Comparison of ENCODE assay signal across 12 cellular contexts in the genomic region with DNA sequence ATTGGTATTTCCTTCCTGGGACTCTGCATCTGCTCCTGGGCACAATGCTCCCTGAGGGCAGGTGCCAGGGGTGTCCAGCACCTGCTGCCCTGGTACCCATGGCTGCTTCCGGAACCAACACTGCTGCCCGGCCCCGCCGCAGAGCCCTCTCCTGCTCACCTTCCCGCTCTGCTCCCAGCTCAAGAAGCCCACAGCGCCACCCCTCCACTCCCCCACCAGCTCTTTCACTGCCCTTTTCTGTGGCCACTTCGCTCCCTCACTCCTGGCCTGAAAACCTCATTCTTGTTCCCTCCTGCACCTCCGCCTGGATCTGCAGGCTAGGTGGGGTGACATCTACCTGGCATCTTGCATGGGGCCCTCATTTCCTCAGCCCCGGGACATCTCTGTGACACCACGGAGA. TPM values are rescaled to one million over a fixed set of nuclear protein-coding genes. Genes with fewer than 3 reads are reported as not detected.
DNase-seq lines count a peak whose midpoint lies in the region; ATAC-seq and TF ChIP-seq lines count a peak whose summit lies in the region.
"Had no signal": no experiment of that assay in that cellular context is flagged by ENCODE, and none has a peak within 500 bp of the region (broad histone marks: within the 10 kb centered on the region; RNA-seq: fewer than 3 reads in every experiment).

No MANE protein-coding gene starts in this region.

- no peaks in the 10 kb centered on the region for H3K27me3 Mint-ChIP-seq in activated CD4-positive, alpha-beta T cell treated with anti-CD3 and anti-CD28 coated beads, Interleukin-2, amount 10 ng/mL, durations not matched to agents 7 days and 5 days
- no peaks in the 10 kb centered on the region for H3K27me3 Mint-ChIP-seq in progenitor cell of endocrine pancreas

- H3K27ac ChIP-seq in OCI-LY3 (ENCODE audit: low read length): peak overlapping the region; percentile 89
- H3K27ac ChIP-seq in gastroesophageal sphincter: peak overlapping the region in 3 of 4 donors; percentile 38 to 64 (median 62)
- H3K27ac ChIP-seq: SJCRH30, thyroid gland had no signal

- CTCF ChIA-PET in activated CD4-positive, alpha-beta T cell treated with anti-CD3 and anti-CD28 coated beads, Interleukin-2, amount 10 ng/mL, durations not matched to agents 7 days and 5 days (lab: Charles Lee): interaction anchor here (1.0 to 1.3 kb wide), 2 partner anchors 27 to 30 kb away, joined by 3 read pairs; no protein-coding TSS in a partner anchor

- no peak for ATAC-seq in gastroesophageal sphincter
- ATAC-seq in HG02938 (IDR thresholded peaks at IDR 0.05; ENCODE audit: unreplicated experiment): no peak
- no peak for ATAC-seq in GM19328 (IDR thresholded peaks at IDR 0.05; ENCODE audit: unreplicated experiment)

- H3K9me3 Mint-ChIP-seq in activated CD4-positive, alpha-beta T cell treated with anti-CD3 and anti-CD28 coated beads, Interleukin-2, amount 10 ng/mL, durations not matched to agents 7 days and 5 days: no peaks in the 10 kb centered on the region
- H3K9me3 Mint-ChIP-seq in progenitor cell of endocrine pancreas (ENCODE audit: low read depth): no peaks in the 10 kb centered on the region

- H3K4me3 ChIP-seq in OCI-LY3 (ENCODE audit: low read length) (no peak overlapping the region), gastroesophageal sphincter (no peak overlapping the region)
- H3K4me3 ChIP-seq: SJCRH30, thyroid gland had no signal

- H3K79me2 ChIP-seq in OCI-LY3 (ENCODE audit: low read length): peaks cover 100% of the 10 kb centered on the region

- H3K36me3 Mint-ChIP-seq in activated CD4-positive, alpha-beta T cell treated with anti-CD3 and anti-CD28 coated beads, Interleukin-2, amount 10 ng/mL, durations not matched to agents 7 days and 5 days (ENCODE audit: low read depth): peaks cover 14% of the 10 kb centered on the region
- H3K36me3 Mint-ChIP-seq in progenitor cell of endocrine pancreas (ENCODE audit: insufficient read depth): no peaks in the 10 kb centered on the region

- no peak for DNase-seq in activated CD4-positive, alpha-beta T cell treated with anti-CD3 and anti-CD28 coated beads, Interleukin-2, amount 10 ng/mL, durations not matched to agents 7 days and 5 days
- DNase-seq in activated CD4-positive, alpha-beta T cell treated with anti-CD3 and anti-CD28 coated beads, Interleukin-2, amount 50 U/mL, for 1 hour: no peak
- DNase-seq in progenitor cell of endocrine pancreas (ENCODE audit: low spot score, unreplicated experiment): no peak
- DNase-seq in NCI-H1694 (lab: John Stamatoyannopoulos, UW): no peak
- DNase-seq: activated CD4-positive, CD25-positive, alpha-beta regulatory T cell; activated T-cell treated with anti-CD3 and anti-CD28 coated beads, Interleukin-2, amount 50 U/mL, for 48 hours; SJCRH30 had no signal

- H3K4me3 Mint-ChIP-seq in activated CD4-positive, alpha-beta T cell treated with anti-CD3 and anti-CD28 coated beads, Interleukin-2, amount 10 ng/mL, durations not matched to agents 7 days and 5 days: no peak overlapping the region
- no peak overlapping the region for H3K4me3 Mint-ChIP-seq in progenitor cell of endocrine pancreas (ENCODE audit: low read depth)

- POLR2A ChIA-PET in activated CD4-positive, alpha-beta T cell treated with anti-CD3 and anti-CD28 coated beads, Interleukin-2, amount 10 ng/mL, durations not matched to agents 7 days and 5 days (lab: Charles Lee): no interaction called here

- no peaks in the 10 kb centered on the region for H3K27me3 ChIP-seq in OCI-LY3 (ENCODE audit: low read depth, low read length)
- no peaks in the 10 kb centered on the region for H3K27me3 ChIP-seq in gastroesophageal sphincter
- H3K27me3 ChIP-seq: SJCRH30, thyroid gland had no signal

- WGBS in gastroesophageal sphincter (ENCODE audit: low coverage in 1 of 2), 2 donors: 84 to 100% methylated on average over 2 to 8 of the region's 10 CpGs

- no peak overlapping the region for H3K9ac ChIP-seq in OCI-LY3 (ENCODE audit: low read length)

- H3K36me3 ChIP-seq in OCI-LY3 (replicated peaks; ENCODE audit: low read depth, low read length) (peaks cover 18% of the 10 kb centered on the region), gastroesophageal sphincter (peaks cover 0 to 6% of the 10 kb centered on the region in 2 donors)
- H3K36me3 ChIP-seq: thyroid gland had no signal

- H3K4me1 Mint-ChIP-seq in activated CD4-positive, alpha-beta T cell treated with anti-CD3 and anti-CD28 coated beads, Interleukin-2, amount 10 ng/mL, durations not matched to agents 7 days and 5 days: peaks cover 70% of the 10 kb centered on the region
- H3K4me1 Mint-ChIP-seq in progenitor cell of endocrine pancreas (ENCODE audit: low read depth): peaks cover 40% of the 10 kb centered on the region

- H3K9me3 ChIP-seq in OCI-LY3 (ENCODE audit: insufficient read depth, low read length) (no peaks in the 10 kb centered on the region), gastroesophageal sphincter (no peaks in the 10 kb centered on the region)
- H3K9me3 ChIP-seq: SJCRH30, thyroid gland had no signal

- no peak overlapping the region for H3K4me2 ChIP-seq in OCI-LY3 (ENCODE audit: low read length)

- TF ChIP-seq POLR2A in gastroesophageal sphincter (IDR thresholded peaks at IDR 0.05): no peak

- no peak overlapping the region for H2AFZ ChIP-seq in OCI-LY3 (ENCODE audit: low read depth, low read length)

- peak overlapping the region; percentile 86 for H3K27ac Mint-ChIP-seq in activated CD4-positive, alpha-beta T cell treated with anti-CD3 and anti-CD28 coated beads, Interleukin-2, amount 10 ng/mL, durations not matched to agents 7 days and 5 days
- H3K27ac Mint-ChIP-seq in progenitor cell of endocrine pancreas: peak overlapping the region; percentile 82

- H3K4me1 ChIP-seq in OCI-LY3 (ENCODE audit: low read length): peaks cover 61% of the 10 kb centered on the region
- H3K4me1 ChIP-seq in gastroesophageal sphincter: peaks cover 10 to 100% (median 78%) of the 10 kb centered on the region in 3 donors

- TF ChIP-seq CTCF in OCI-LY3 (IDR thresholded peaks at IDR 0.05; ENCODE audit: low read depth, low read length) (no peak), gastroesophageal sphincter (IDR thresholded peaks at IDR 0.05) (no peak), progenitor cell of endocrine pancreas (IDR thresholded peaks at IDR 0.05; ENCODE audit: unreplicated experiment) (no peak)

- TF ChIP-seq EP300 in gastroesophageal sphincter (IDR thresholded peaks at IDR 0.05): no peak

- peaks cover 18% of the 10 kb centered on the region for H4K20me1 ChIP-seq in OCI-LY3 (ENCODE audit: insufficient read depth, low read length)

RNA-seq across cellular contexts. Expression of a gene that starts 6.4 kb away (rescaled TPM):
- 10 to 100 TPM; 34.3 to 35.4 TPM for total RNA-seq in activated CD4-positive, alpha-beta T cell treated with anti-CD3 and anti-CD28 coated beads, Interleukin-2, amount 10 ng/mL, durations not matched to agents 7 days and 5 days
- 10 to 100 TPM; 18.6 to 31.8 (median 19.7) TPM for total RNA-seq in gastroesophageal sphincter
- total RNA-seq in progenitor cell of endocrine pancreas: 33.9 and 34.3 TPM in 2 replicates

RNA-seq across cellular contexts. Expression of a gene that starts 26.4 kb away (rescaled TPM):
- 10 to 100 TPM; 26.5 to 34.6 TPM for total RNA-seq in activated CD4-positive, alpha-beta T cell treated with anti-CD3 and anti-CD28 coated beads, Interleukin-2, amount 10 ng/mL, durations not matched to agents 7 days and 5 days
- total RNA-seq in gastroesophageal sphincter: 10 to 100 TPM; 36.2 to 57.9 (median 41.3) TPM
- 132 and 135 TPM in 2 replicates for total RNA-seq in progenitor cell of endocrine pancreas
